In genomic region chr2:120875431-120875830, GRCh38 we compare ENCODE assay signal across 22 cellular contexts.
DNase-seq lines count a peak whose midpoint lies in the region; ATAC-seq and TF ChIP-seq lines count a peak whose summit lies in the region.
"Had no signal": no experiment of that assay in that cellular context is flagged by ENCODE, and none has a peak within 500 bp of the region (broad histone marks: within the 10 kb centered on the region; RNA-seq: fewer than 3 reads in every experiment).

No MANE protein-coding gene starts in this region.

- no peak overlapping the region for H3K4me3 ChIP-seq in right atrium auricular region
- H3K4me3 ChIP-seq in Panc1 (ENCODE audit: low read depth in 2 of 2, low read length in 2 of 2) = no peak overlapping the region
- no peak overlapping the region for H3K4me3 ChIP-seq in aorta (ENCODE audit: low read length in 2 of 2)
- H3K4me3 ChIP-seq: GM12878, K562, SJSA1 had no signal

- H3K4me1 ChIP-seq in right atrium auricular region (peaks cover 0 to 10% of the 10 kb centered on the region in 2 donors), Panc1 (ENCODE audit: control insufficient read depth, insufficient read depth, low read length) (no peaks in the 10 kb centered on the region; the same call in 1 of the 2 replicates), aorta (ENCODE audit: control insufficient read depth in 1 of 2, insufficient read depth in 2 of 2, low read length in 2 of 2) (no peaks in the 10 kb centered on the region)
- H3K4me1 ChIP-seq: parathyroid adenoma had no signal

- POLR2A ChIA-PET in Panc1 (lab: Charles Lee) = no interaction called here

- ATAC-seq in Right ventricle myocardium superior (ENCODE audit: poor library complexity) (peak; percentile 46), Panc1 (0 out of 2 replicates have a peak, but pooled peaks have one; percentile 7), left ventricle myocardium superior (peak; percentile 71), aorta (ENCODE audit: low FRiP score) (no peak)
- ATAC-seq: activated T-cell treated with anti-CD3 and anti-CD28 coated beads, Interleukin-2, amount 50 U/mL, for 4 hours; GM12878; K562; naive thymus-derived CD4-positive, alpha-beta T cell; stimulated activated naive CD8-positive, alpha-beta T cell treated with anti-CD3 and anti-CD28 coated beads, Interleukin-15, amount 100 ng/mL, for 72 hours had no signal

- 80 to 87% methylated on average over 11 of the region's 11 CpGs for WGBS in aorta, 2 donors

- CTCF ChIA-PET in Panc1 (lab: Charles Lee) = no interaction called here

- H3K27ac ChIP-seq in right atrium auricular region (no peak overlapping the region), Panc1 (ENCODE audit: low read length) (no peak overlapping the region), aorta (ENCODE audit: low read depth in 1 of 2, low read length in 2 of 2) (no peak overlapping the region)
- H3K27ac ChIP-seq: C4-2B, parathyroid adenoma, SJSA1 had no signal

- BruUV-seq in Panc1 (replicated peaks; lab: Mats Ljungman, UMichigan) = no TSS peak

- no peaks in the 10 kb centered on the region for H3K27me3 ChIP-seq in right atrium auricular region
- no peaks in the 10 kb centered on the region for H3K27me3 ChIP-seq in Panc1 (ENCODE audit: control insufficient read depth, insufficient read depth, low read length)
- no peaks in the 10 kb centered on the region for H3K27me3 ChIP-seq in aorta (ENCODE audit: control insufficient read depth in 1 of 2, insufficient read depth in 2 of 2, low read length in 1 of 2)
- H3K27me3 ChIP-seq: SJSA1 had no signal

- intact Hi-C loops in Right ventricle myocardium superior (cut with DNase I) = no loop called here
- intact Hi-C loops in Panc1 (cut with micrococcal nuclease; ENCODE audit: unreplicated experiment) = no loop called here
- intact Hi-C loops in left ventricle myocardium superior (cut with micrococcal nuclease) = no loop called here
- intact Hi-C loops in aorta (cut with DNase I) = no loop called here

- DNase-seq in Right ventricle myocardium superior (peak; percentile 64), right atrium auricular region (ENCODE audit: low spot score) (no peak), Panc1 (ENCODE audit: low read depth, low spot score) (no peak), left ventricle myocardium superior (peak; percentile 60), aorta (peak; percentile 38 to 51), SHP77 treated with DMSO at 0.1 percent for 48 hours (lab: John Stamatoyannopoulos, UW) (no peak), inferior parietal cortex (ENCODE audit: extremely low spot score) (no peak), NCI-H1092 (lab: John Stamatoyannopoulos, UW) (no peak)
- DNase-seq: 8988T; activated naive CD4-positive, alpha-beta T cell treated with anti-CD3 and anti-CD28 coated beads for 36 hours; activated T-cell treated with anti-CD3 and anti-CD28 coated beads, Interleukin-2, amount 50 U/mL, for 4 hours; cerebellar nuclear complex; effector CD8-positive, alpha-beta T cell; naive thymus-derived CD4-positive, alpha-beta T cell; NCI-H187; stimulated activated CD4-positive, alpha-beta T cell treated with anti-CD3 and anti-CD28 coated beads, Interleukin-2, amount 100 ng/mL, for 48 hours; stimulated activated naive CD8-positive, alpha-beta T cell treated with anti-CD3 and anti-CD28 coated beads, Interleukin-15, amount 100 ng/mL, for 72 hours had no signal

- in situ Hi-C loops in Panc1 (cut with HindIII; ENCODE audit: low pct_unique_long_range_greater_than_20kb, low sequenced_read_pairs) = no loop called here

- TF ChIP-seq CTCF in right atrium auricular region (IDR thresholded peaks at IDR 0.05) = no peak
- TF ChIP-seq CTCF in Panc1 (IDR thresholded peaks at IDR 0.05) = no peak

- H3K36me3 ChIP-seq in right atrium auricular region = no peaks in the 10 kb centered on the region
- H3K36me3 ChIP-seq in Panc1 (ENCODE audit: control insufficient read depth, insufficient read depth, low read length) = no peaks in the 10 kb centered on the region
- no peaks in the 10 kb centered on the region for H3K36me3 ChIP-seq in aorta (ENCODE audit: control insufficient read depth in 1 of 2, insufficient read depth in 2 of 2, low read length in 1 of 2)

- H3K9me3 ChIP-seq in right atrium auricular region (no peaks in the 10 kb centered on the region), Panc1 (ENCODE audit: control insufficient read depth, insufficient read depth, low read depth, low read length) (no peaks in the 10 kb centered on the region), aorta (ENCODE audit: control insufficient read depth, low read length) (no peaks in the 10 kb centered on the region)
- H3K9me3 ChIP-seq: SJSA1 had no signal

Comparison
In these comparisons a context has a peak if more than half of its experiments do, and no peak if none do; other contexts are left out.
1. DNase-seq: peak in Right ventricle myocardium superior (single experiment), left ventricle myocardium superior (single experiment) and aorta (2 of 2); none in right atrium auricular region (single experiment), Panc1 (single experiment), SHP77 treated with DMSO at 0.1 percent for 48 hours (single experiment), inferior parietal cortex (single experiment) and NCI-H1092 (single experiment).